In the genomic region with DNA sequence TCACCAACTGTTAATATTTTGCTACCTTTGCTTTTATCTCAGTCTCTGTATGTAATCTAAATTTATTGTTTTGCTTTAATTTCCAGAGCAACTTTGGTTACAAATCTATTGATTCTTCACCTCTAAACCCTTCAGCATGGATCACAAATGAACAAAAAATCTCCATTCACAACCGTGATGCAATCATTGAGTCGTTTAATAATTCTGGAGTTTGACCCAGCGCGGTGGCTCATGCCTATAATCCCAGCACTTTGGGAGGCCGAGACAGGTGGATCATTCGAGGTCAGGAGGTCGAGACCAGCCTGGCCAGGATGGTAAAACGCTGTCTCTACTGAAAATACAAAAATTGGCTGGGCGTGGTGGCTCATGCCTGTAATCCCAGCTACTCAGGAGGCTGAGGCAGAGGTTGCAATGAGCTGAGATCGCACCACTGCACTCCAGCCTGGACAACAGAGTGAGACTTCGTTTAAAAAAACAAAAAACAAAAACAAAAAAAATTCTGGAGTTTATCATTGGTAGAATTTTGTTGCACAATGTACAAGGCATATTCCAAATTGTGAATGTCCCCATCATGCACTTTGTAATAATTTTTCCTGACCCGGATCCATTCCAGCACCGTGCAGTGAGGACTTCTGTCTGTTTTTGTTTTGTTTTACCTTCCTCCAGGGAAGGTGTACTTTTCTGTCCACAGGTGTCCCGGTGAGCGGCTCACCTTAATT, we compare ENCODE assay signal across 11 cellular contexts. TPM values are rescaled to one million over a fixed set of nuclear protein-coding genes. Genes with fewer than 3 reads are reported as not detected.
DNase-seq lines count a peak whose midpoint lies in the region; ATAC-seq and TF ChIP-seq lines count a peak whose summit lies in the region.
"Had no signal": no experiment of that assay in that cellular context is flagged by ENCODE, and none has a peak within 500 bp of the region (broad histone marks: within the 10 kb centered on the region; RNA-seq: fewer than 3 reads in every experiment).

No MANE protein-coding gene starts in this region.

- H3K18ac ChIP-seq in H9 (ENCODE audit: insufficient read length, low read depth, low read length) = no peak overlapping the region

- no peak overlapping the region for H4K5ac ChIP-seq in H9 (ENCODE audit: insufficient read length, low read depth, low read length)

- H3K4me3 Mint-ChIP-seq in H9 (peak overlapping the region in 1 of 2 experiments; percentile 43; a peak in 2 of 5 replicates), activated B cell treated with CpG ODN at 0.5 μM for 24 hours (peak overlapping the region; percentile 59), glutamatergic neuron (ENCODE audit: unreplicated experiment) (peak overlapping the region; percentile 52)

- no peaks in the 10 kb centered on the region for H4K20me1 ChIP-seq in H9 (ENCODE audit: control insufficient read depth, insufficient read depth, insufficient read length)

- no peak overlapping the region for H2BK15ac ChIP-seq in H9 (ENCODE audit: low read depth, low read length)

- H3K36me3 ChIP-seq in esophagus muscularis mucosa = peaks cover 0 to 5% (median 2%) of the 10 kb centered on the region in 4 donors

- CTCF ChIA-PET in activated B cell treated with CpG ODN at 0.5 μM for 24 hours (lab: Charles Lee) = no interaction called here

- no peak for TF ChIP-seq EP300 in esophagus muscularis mucosa (IDR thresholded peaks at IDR 0.05)

- H3K36me3 Mint-ChIP-seq in H9 (ENCODE audit: insufficient read depth in 1 of 3, low read depth in 3 of 3) = no peaks in the 10 kb centered on the region
- H3K36me3 Mint-ChIP-seq in activated B cell treated with CpG ODN at 0.5 μM for 24 hours (ENCODE audit: low read depth) = peaks cover under 1% of the 10 kb centered on the region
- no peaks in the 10 kb centered on the region for H3K36me3 Mint-ChIP-seq in glutamatergic neuron (ENCODE audit: unreplicated experiment)

- H3K4me3 ChIP-seq in skeletal muscle cell (ENCODE audit: low read depth, low read length) = peak overlapping the region; percentile 20
- H3K4me3 ChIP-seq in esophagus muscularis mucosa = peak overlapping the region in 2 of 4 donors; percentile 11 to 36
- H3K4me3 ChIP-seq: SK-N-MC had no signal

- no peak for TF ChIP-seq CTCF in H9 (conservative IDR thresholded peaks at IDR 0.05)
- no peak for TF ChIP-seq CTCF in activated B cell treated with CpG ODN at 0.5 μM for 24 hours (IDR thresholded peaks at IDR 0.05)
- TF ChIP-seq CTCF in glutamatergic neuron (IDR thresholded peaks at IDR 0.05; ENCODE audit: partially characterized antibody, unreplicated experiment) = no peak
- TF ChIP-seq CTCF in esophagus muscularis mucosa (IDR thresholded peaks at IDR 0.05) = no peak

- no peak overlapping the region for H2AFZ ChIP-seq in H9 (ENCODE audit: low read length)

- no peak for DNase-seq in H9
- DNase-seq in activated B cell treated with CpG ODN at 0.5 μM for 24 hours = no peak
- no peak for DNase-seq in glutamatergic neuron
- DNase-seq in skeletal muscle cell (ENCODE audit: low read depth) = no peak
- DNase-seq in epidermal melanocyte (ENCODE audit: insufficient read length, low spot score) = no peak
- no peak for DNase-seq in dermis blood vessel endothelial cell
- DNase-seq in NOMO-1 (lab: John Stamatoyannopoulos, UW; ENCODE audit: unreplicated experiment in 2 of 2) = no peak
- DNase-seq in esophagus muscularis mucosa (ENCODE audit: extremely low spot score) = no peak
- DNase-seq: GF-D8, NCI-H2227 treated with DMSO at 0.1 percent for 48 hours had no signal

- no peak overlapping the region for H2AK5ac ChIP-seq in H9 (ENCODE audit: insufficient read length, low read length)

- no peak overlapping the region for H4K8ac ChIP-seq in H9 (replicated peaks; ENCODE audit: insufficient read length, low read depth, low read length)

- H3K79me2 ChIP-seq in H9 (ENCODE audit: insufficient read depth, low read length) = no peaks in the 10 kb centered on the region

- no peak overlapping the region for H3K14ac ChIP-seq in H9 (ENCODE audit: insufficient read depth, low read length)

- no peak overlapping the region for H2BK120ac ChIP-seq in H9 (ENCODE audit: low read depth, low read length, poor library complexity, severe bottlenecking)

- H3K4me1 ChIP-seq in H9 (ENCODE audit: insufficient read depth, low read length) = peaks cover 3% of the 10 kb centered on the region; the same call in 1 of the 2 replicates
- H3K4me1 ChIP-seq in esophagus muscularis mucosa = peaks cover 24 to 34% (median 28%) of the 10 kb centered on the region in 4 donors

- no peak overlapping the region for H3T11ph ChIP-seq in H9 (ENCODE audit: low read length)

- H2BK12ac ChIP-seq in H9 (ENCODE audit: insufficient read length, low read depth, low read length) = no peak overlapping the region

- POLR2A ChIA-PET in activated B cell treated with CpG ODN at 0.5 μM for 24 hours (lab: Charles Lee) = interaction anchor here (0.6 kb wide), 1 partner anchor 285 kb away, joined by 9 read pairs; no protein-coding TSS in a partner anchor

- intact Hi-C loops in activated B cell treated with CpG ODN at 0.5 μM for 24 hours (cut with micrococcal nuclease) = loop anchor here (5.0 to 10.0 kb wide), 2 partner anchors 62 to 650 kb away; partner anchors contain the start of gene ZNF141
- intact Hi-C loops in esophagus muscularis mucosa (cut with DNase I) = no loop called here

- H3K27me3 Mint-ChIP-seq in H9 (ENCODE audit: low read depth) (peaks cover 48% of the 10 kb centered on the region), activated B cell treated with CpG ODN at 0.5 μM for 24 hours (no peaks in the 10 kb centered on the region), glutamatergic neuron (ENCODE audit: unreplicated experiment) (peaks cover 5% of the 10 kb centered on the region)

- H3K9me3 Mint-ChIP-seq in H9 (peaks cover 0 to 4% of the 10 kb centered on the region in 2 experiments; a peak in 1 of 5 replicates), activated B cell treated with CpG ODN at 0.5 μM for 24 hours (no peaks in the 10 kb centered on the region), glutamatergic neuron (ENCODE audit: unreplicated experiment) (peaks cover 1% of the 10 kb centered on the region)

- H3K4me1 Mint-ChIP-seq in H9 (peaks cover 11 to 13% of the 10 kb centered on the region in 2 experiments), activated B cell treated with CpG ODN at 0.5 μM for 24 hours (peaks cover 19% of the 10 kb centered on the region), glutamatergic neuron (ENCODE audit: low read depth, unreplicated experiment) (peaks cover 20% of the 10 kb centered on the region)

- H3K79me1 ChIP-seq in H9 (ENCODE audit: insufficient read depth, low read depth, low read length, poor library complexity, severe bottlenecking) = no peaks in the 10 kb centered on the region

- H3K9me3 ChIP-seq in H9 (ENCODE audit: control insufficient read depth, low read depth, low read length) (no peaks in the 10 kb centered on the region), esophagus muscularis mucosa (no peaks in the 10 kb centered on the region)

- H3K27me3 ChIP-seq in H9 (ENCODE audit: insufficient read depth, low read length) (no peaks in the 10 kb centered on the region; the same call in 1 of the 2 replicates), esophagus muscularis mucosa (no peaks in the 10 kb centered on the region)

- H3K27ac ChIP-seq in H9 (ENCODE audit: insufficient read length, low read depth, low read length) (no peak overlapping the region), esophagus muscularis mucosa (replicated peaks in 1 of 4) (no peak overlapping the region)
- H3K27ac ChIP-seq: SK-N-MC had no signal

- peak overlapping the region; percentile 31 for H3K4me2 ChIP-seq in H9 (ENCODE audit: insufficient read depth, insufficient read length, low read length)

- no CpG with 5 or more reads among the region's 15 CpGs for WGBS in H9 (ENCODE audit: extremely low coverage, insufficient read length, low lambda C conversion rate)
- WGBS in esophagus muscularis mucosa = 88% methylated on average over 15 of the region's 15 CpGs

- H3K4ac ChIP-seq in H9 (ENCODE audit: low read depth, low read length) = no peak overlapping the region

- TF ChIP-seq POLR2A in esophagus muscularis mucosa (IDR thresholded peaks at IDR 0.05; ENCODE audit: low read depth) = no peak

- H2BK5ac ChIP-seq in H9 (ENCODE audit: insufficient read length, low read length) = no peak overlapping the region

- no peak overlapping the region for H3K56ac ChIP-seq in H9 (ENCODE audit: insufficient read length, low read depth, low read length)

- H2BK20ac ChIP-seq in H9 (ENCODE audit: low read depth, low read length, poor library complexity, severe bottlenecking) = no peak overlapping the region

- H3K27ac Mint-ChIP-seq in H9 (no peak overlapping the region; a peak in 1 of 7 replicates), activated B cell treated with CpG ODN at 0.5 μM for 24 hours (no peak overlapping the region), glutamatergic neuron (ENCODE audit: unreplicated experiment) (no peak overlapping the region)

- H3K9ac ChIP-seq in H9 (ENCODE audit: extremely low read depth, insufficient read length, low read length) = no peak overlapping the region

- peaks cover 3% of the 10 kb centered on the region for H3K23me2 ChIP-seq in H9 (ENCODE audit: insufficient read length, low read depth, low read length, poor library complexity, severe bottlenecking)

- ATAC-seq in activated B cell treated with CpG ODN at 0.5 μM for 24 hours (ENCODE audit: low read depth) = no peak

- no peak overlapping the region for H3K23ac ChIP-seq in H9 (ENCODE audit: insufficient read length, low read depth, low read length)

- H4K91ac ChIP-seq in H9 (ENCODE audit: insufficient read length, low read depth, low read length) = no peak overlapping the region

RNA-seq across cellular contexts. Expression of gene IDUA, which starts 2.3 kb away (rescaled TPM):
- total RNA-seq in H9 (2021) (9.4 and 14.5 TPM in 2 replicates), activated B cell treated with CpG ODN at 0.5 μM for 24 hours (24.7 and 32.9 TPM in 2 replicates), glutamatergic neuron (ENCODE audit: unreplicated experiment) (20.3 TPM), dermis blood vessel endothelial cell (14.1 and 19.6 TPM in 2 replicates), esophagus muscularis mucosa (10 to 100 TPM; 10.4 to 23.1 (median 11.5) TPM)

RNA-seq across cellular contexts. Expression of gene SLC26A1, which starts 8.7 kb away (rescaled TPM):
- total RNA-seq in H9 (2021) (0.09 and 0.13 TPM in 2 replicates), activated B cell treated with CpG ODN at 0.5 μM for 24 hours (0.15 TPM in 1 of 2 replicates, not detected in the other), glutamatergic neuron (ENCODE audit: unreplicated experiment) (0.54 TPM), dermis blood vessel endothelial cell (0.19 TPM in 1 of 2 replicates, not detected in the other), esophagus muscularis mucosa (under 1 TPM in 1 of 4 donors, not detected in 3; 0.06 TPM)

RNA-seq across cellular contexts. Expression of gene DGKQ, which starts 11.1 kb away (rescaled TPM):
- 11.4 and 12.4 TPM in 2 replicates for total RNA-seq in H9 (2021)
- total RNA-seq in activated B cell treated with CpG ODN at 0.5 μM for 24 hours = 16.3 and 16.4 TPM in 2 replicates
- 26.2 TPM for total RNA-seq in glutamatergic neuron (ENCODE audit: unreplicated experiment)
- total RNA-seq in dermis blood vessel endothelial cell = 28.2 and 28.9 TPM in 2 replicates
- total RNA-seq in esophagus muscularis mucosa = 10 to 100 TPM in 2 of 4 donors, 1 to 10 TPM in 2; 7.5 to 11.9 (median 9.9) TPM

RNA-seq across cellular contexts. Expression of gene FGFRL1, which starts 26.9 kb away (rescaled TPM):
- total RNA-seq in H9 (2021) (25.8 and 26.1 TPM in 2 replicates), activated B cell treated with CpG ODN at 0.5 μM for 24 hours (4.2 and 5.6 TPM in 2 replicates), glutamatergic neuron (ENCODE audit: unreplicated experiment) (20.9 TPM), dermis blood vessel endothelial cell (12.8 and 20.8 TPM in 2 replicates), esophagus muscularis mucosa (10 to 100 TPM; 22.0 to 54.2 (median 32.5) TPM)

RNA-seq across cellular contexts. Expression of gene TMEM175, which starts 52.2 kb away (rescaled TPM):
- total RNA-seq in H9 (2021) (6.4 and 6.8 TPM in 2 replicates), activated B cell treated with CpG ODN at 0.5 μM for 24 hours (24.5 and 28.8 TPM in 2 replicates), glutamatergic neuron (ENCODE audit: unreplicated experiment) (62.7 TPM), dermis blood vessel endothelial cell (12.6 and 13.5 TPM in 2 replicates), esophagus muscularis mucosa (10 to 100 TPM; 17.6 to 39.5 (median 20.0) TPM)
